Comparison of ENCODE assay signal across 15 cellular contexts in the genomic region with DNA sequence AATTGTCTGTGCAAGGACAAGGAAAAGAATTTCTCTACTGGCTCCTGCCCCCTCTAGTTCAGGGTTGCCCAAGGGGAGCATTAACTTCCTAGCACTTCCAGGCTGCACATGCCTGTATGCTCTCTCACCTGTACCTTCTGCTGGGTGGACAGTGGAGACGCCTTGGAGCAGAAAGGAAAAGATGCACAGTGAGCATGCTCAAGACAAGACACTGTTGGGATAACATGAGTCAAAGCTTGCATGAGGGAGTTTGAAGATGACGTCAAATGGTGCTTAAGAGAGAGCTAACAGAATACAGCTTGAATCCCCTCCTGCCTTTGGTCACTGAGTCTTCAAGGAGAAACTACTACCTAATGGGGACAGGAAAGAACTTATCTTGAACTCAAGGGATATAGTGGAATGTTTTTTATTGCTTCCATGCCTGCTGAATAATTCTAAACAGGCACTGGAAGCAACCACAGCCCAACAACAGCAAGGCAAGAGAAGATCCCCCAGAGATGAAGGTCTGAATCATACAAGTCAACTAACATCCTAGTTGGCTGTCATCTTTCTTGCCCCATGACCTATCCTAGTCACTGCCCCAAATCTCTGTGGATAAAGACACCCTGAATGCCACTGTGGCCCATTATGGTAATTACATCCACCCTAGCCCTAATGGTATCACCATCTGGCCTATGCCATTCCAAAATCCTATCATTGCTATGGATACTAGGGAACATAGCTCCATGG.
"Had no signal": no experiment of that assay in that cellular context is flagged by ENCODE, and none has a peak within 500 bp of the region (broad histone marks: within the 10 kb centered on the region; RNA-seq: fewer than 3 reads in every experiment).

No MANE protein-coding gene starts in this region.

- H3K27me3 Mint-ChIP-seq: activated naive CD4-positive, alpha-beta T cell treated with anti-CD3 and anti-CD28 coated beads, Interleukin-2, amount 50 U/mL, for 24 hours; dendritic cell treated with granulocyte-macrophage colony-stimulating factor and Interleukin-4, amounts not matched to agents 40 ng/mL and 50 ng/mL, for 4 days; naive B cell; T-cell had no signal

- H3K9me3 Mint-ChIP-seq: activated naive CD4-positive, alpha-beta T cell treated with anti-CD3 and anti-CD28 coated beads, Interleukin-2, amount 50 U/mL, for 24 hours; dendritic cell treated with granulocyte-macrophage colony-stimulating factor and Interleukin-4, amounts not matched to agents 40 ng/mL and 50 ng/mL, for 4 days; naive B cell; T-cell had no signal

- DNase-seq: activated CD4-positive, alpha-beta T cell treated with anti-CD3 and anti-CD28 coated beads, Interleukin-2, amount 50 U/mL, for 1 hour; activated CD4-positive, CD25-positive, alpha-beta regulatory T cell; activated effector memory CD4-positive, alpha-beta T cell treated with anti-CD3 and anti-CD28 coated beads, Interleukin-2, amount 50 U/mL, for 16 hours; effector CD8-positive, alpha-beta T cell; mesenchymal stem cell; mucosa of descending colon; naive B cell; psoas muscle; right cardiac atrium; stimulated activated CD4-positive, alpha-beta T cell treated with anti-CD3 and anti-CD28 coated beads, Interleukin-2, amount 100 ng/mL, for 48 hours; T-cell had no signal

- H3K27ac Mint-ChIP-seq: dendritic cell treated with granulocyte-macrophage colony-stimulating factor and Interleukin-4, amounts not matched to agents 40 ng/mL and 50 ng/mL, for 4 days had no signal

- H3K4me3 ChIP-seq: mucosa of descending colon, psoas muscle had no signal

- ATAC-seq: esophagus mucosa, mucosa of descending colon, right cardiac atrium, SK-N-SH treated with all-trans-retinoic acid at 6 μM for 48 hours had no signal

- H3K9me3 ChIP-seq: mucosa of descending colon had no signal

- H3K4me3 Mint-ChIP-seq: dendritic cell treated with granulocyte-macrophage colony-stimulating factor and Interleukin-4, amounts not matched to agents 40 ng/mL and 50 ng/mL, for 4 days had no signal

- H3K27ac ChIP-seq: psoas muscle had no signal
